1 cellular context compared by ENCODE assay signal in the genomic region with DNA sequence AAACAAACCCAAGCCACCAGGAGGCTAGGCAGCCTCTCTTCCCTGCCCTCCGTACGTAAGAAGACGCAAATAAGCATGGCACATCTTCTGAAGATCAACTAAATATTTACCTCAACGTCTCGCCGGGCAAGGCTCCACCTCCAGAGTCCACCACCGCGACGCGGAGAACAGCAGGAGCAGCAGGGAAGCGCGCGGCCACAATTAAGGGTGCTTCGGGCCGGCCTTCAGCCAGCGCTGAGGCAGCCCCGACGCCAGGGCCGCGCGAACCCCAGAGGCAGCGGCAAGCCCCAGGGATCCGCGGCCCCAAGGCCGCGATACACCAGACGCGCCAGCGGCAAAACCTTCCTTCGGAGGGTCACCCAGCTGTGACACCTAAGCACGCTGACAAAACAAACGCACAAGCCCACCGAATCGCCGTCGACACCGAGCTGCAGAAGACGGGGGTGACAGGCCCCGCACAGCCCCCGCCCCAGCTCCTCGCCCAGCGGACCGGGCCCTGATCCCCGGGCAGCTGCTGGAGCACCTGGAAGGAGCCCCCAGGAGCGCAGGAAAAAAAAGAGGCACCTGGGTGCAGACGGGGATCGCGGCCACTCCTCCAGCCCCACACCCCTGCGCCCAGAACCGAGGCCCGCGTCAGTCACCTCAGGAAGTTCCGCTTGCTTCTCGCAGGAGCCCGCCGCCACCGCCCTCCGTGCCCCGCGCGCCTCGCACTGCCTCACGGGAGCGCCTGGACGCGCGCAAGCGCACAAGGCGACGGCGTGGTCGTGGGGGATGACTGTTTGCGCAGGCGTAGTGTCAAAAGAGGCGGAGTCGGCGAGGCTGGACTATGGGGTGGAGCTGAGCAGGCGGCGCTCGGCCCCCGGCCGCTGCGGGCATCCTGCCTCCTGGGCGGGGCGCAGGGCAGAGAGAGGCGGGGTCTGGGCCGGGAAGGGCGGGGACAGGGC.
TF ChIP-seq lines count a peak whose summit lies in the region.

A gene with protein sequence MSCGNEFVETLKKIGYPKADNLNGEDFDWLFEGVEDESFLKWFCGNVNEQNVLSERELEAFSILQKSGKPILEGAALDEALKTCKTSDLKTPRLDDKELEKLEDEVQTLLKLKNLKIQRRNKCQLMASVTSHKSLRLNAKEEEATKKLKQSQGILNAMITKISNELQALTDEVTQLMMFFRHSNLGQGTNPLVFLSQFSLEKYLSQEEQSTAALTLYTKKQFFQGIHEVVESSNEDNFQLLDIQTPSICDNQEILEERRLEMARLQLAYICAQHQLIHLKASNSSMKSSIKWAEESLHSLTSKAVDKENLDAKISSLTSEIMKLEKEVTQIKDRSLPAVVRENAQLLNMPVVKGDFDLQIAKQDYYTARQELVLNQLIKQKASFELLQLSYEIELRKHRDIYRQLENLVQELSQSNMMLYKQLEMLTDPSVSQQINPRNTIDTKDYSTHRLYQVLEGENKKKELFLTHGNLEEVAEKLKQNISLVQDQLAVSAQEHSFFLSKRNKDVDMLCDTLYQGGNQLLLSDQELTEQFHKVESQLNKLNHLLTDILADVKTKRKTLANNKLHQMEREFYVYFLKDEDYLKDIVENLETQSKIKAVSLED (minus strand): TSS at position 712 of the 944 bp plus-strand sequence. CDS start 1,175 bp downstream, outside the sequence.
POLN (minus strand) TSS at position 712 of the 944 bp plus-strand sequence. CDS start 12,890 bp downstream, outside the sequence.

TF ChIP-seq in K562, 482 proteins besides CTCF, POLR2A, EP300 and RAD21 (continues in another document):
- TF ChIP-seq HNRNPLL (IDR thresholded peaks at IDR 0.05; ENCODE audit: low read depth, low read length, poor library complexity, severe bottlenecking): peak; percentile 70
- TF ChIP-seq ETV5 (CRISPR knock-in tag; IDR thresholded peaks at IDR 0.05; ENCODE audit: low read depth): peak; percentile 56
- TF ChIP-seq RBFOX2 (IDR thresholded peaks at IDR 0.05; ENCODE audit: low read depth, low read length): peak; percentile 93
- TF ChIP-seq BRCA1 (IDR thresholded peaks at IDR 0.05): no peak
- TF ChIP-seq BRCA1 (CRISPR knock-in tag; IDR thresholded peaks at IDR 0.05): no peak
- peak; percentile 82 for TF ChIP-seq ZNF143 (CRISPR knock-in tag; IDR thresholded peaks at IDR 0.05)
- peak; percentile 91 for TF ChIP-seq PKNOX1 (IDR thresholded peaks at IDR 0.05)
- TF ChIP-seq, protein P1, sequence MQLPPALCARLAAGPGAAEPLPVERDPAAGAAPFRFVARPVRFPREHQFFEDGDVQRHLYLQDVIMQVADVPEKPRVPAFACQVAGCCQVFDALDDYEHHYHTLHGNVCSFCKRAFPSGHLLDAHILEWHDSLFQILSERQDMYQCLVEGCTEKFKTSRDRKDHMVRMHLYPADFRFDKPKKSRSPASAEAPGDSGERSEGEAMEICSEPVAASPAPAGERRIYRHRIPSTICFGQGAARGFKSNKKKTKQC (CRISPR knock-in tag; IDR thresholded peaks at IDR 0.05): peak; percentile 90
- TF ChIP-seq E2F6 (IDR thresholded peaks at IDR 0.05; ENCODE audit: borderline replicate concordance in 1 of 2, extremely low read depth in 1 of 2, insufficient read depth in 1 of 2, insufficient read length in 1 of 2, low read depth in 1 of 2, low read length in 1 of 2, poor library complexity in 1 of 2, severe bottlenecking in 1 of 2): peak; percentile 43 to 67
- TF ChIP-seq KAT7 (CRISPR knock-in tag; IDR thresholded peaks at IDR 0.05; ENCODE audit: borderline replicate concordance): peak; percentile 90
- 0 out of 2 replicates have a peak, but pooled peaks have one; percentile 22 for TF ChIP-seq SMARCC2 (IDR thresholded peaks at IDR 0.05; ENCODE audit: low read depth)
- TF ChIP-seq KDM4B (IDR thresholded peaks at IDR 0.05; ENCODE audit: borderline replicate concordance in 2 of 2, low read depth in 1 of 2): peak in 1 of 2 experiments; percentile 51; a peak in 1 of 4 replicates
- TF ChIP-seq ATF7 (IDR thresholded peaks at IDR 0.05): peak; percentile 75; the same call in 1 of the 2 replicates
- peak; percentile 65 for TF ChIP-seq JUND (IDR thresholded peaks at IDR 0.05; ENCODE audit: borderline replicate concordance, low read depth, low read length)
- no peak for TF ChIP-seq JUND (tag; IDR thresholded peaks at IDR 0.05; ENCODE audit: borderline replicate concordance, low read depth, low read length)
- TF ChIP-seq EGR1 (conservative IDR thresholded peaks at IDR 0.05): peak; percentile 39; the same call in 1 of the 2 replicates
- TF ChIP-seq THAP12 (CRISPR knock-in tag; IDR thresholded peaks at IDR 0.05): peak; percentile 95
- TF ChIP-seq SP1 (CRISPR knock-in tag; IDR thresholded peaks at IDR 0.05): peak; percentile 93
- peak; percentile 81; the same call in 1 of the 2 replicates for TF ChIP-seq PHF8 (IDR thresholded peaks at IDR 0.05; ENCODE audit: borderline replicate concordance, low read length)
- TF ChIP-seq EP400 (IDR thresholded peaks at IDR 0.05): peak; percentile 47
- peak; percentile 73 for TF ChIP-seq CTBP1 (IDR thresholded peaks at IDR 0.05; ENCODE audit: borderline replicate concordance)
- peak; percentile 60; the same call in 1 of the 2 replicates for TF ChIP-seq BHLHE40 (IDR thresholded peaks at IDR 0.05; ENCODE audit: low read length)
- no peak for TF ChIP-seq ATF1 (CRISPR knock-in tag; IDR thresholded peaks at IDR 0.05)
- TF ChIP-seq ATF1 (tag; IDR thresholded peaks at IDR 0.05): peak; percentile 49
- 0 out of 2 replicates have a peak, but pooled peaks have one; percentile 93 for TF ChIP-seq PREB (CRISPR knock-in tag; IDR thresholded peaks at IDR 0.05)
- peak; percentile 42 for TF ChIP-seq POU5F1 (IDR thresholded peaks at IDR 0.05; ENCODE audit: borderline replicate concordance, low read depth, low read length, partially characterized antibody)
- TF ChIP-seq VEZF1 (CRISPR knock-in tag; IDR thresholded peaks at IDR 0.05): peak; percentile 69
- TF ChIP-seq HMGN3 (IDR thresholded peaks at IDR 0.05; ENCODE audit: borderline replicate concordance, extremely low read depth, insufficient read length, low read depth, low read length): peak; percentile 87
- TF ChIP-seq HCFC1 (IDR thresholded peaks at IDR 0.05; ENCODE audit: low read depth, low read length): peak; percentile 25
- TF ChIP-seq JUN (IDR thresholded peaks at IDR 0.05; ENCODE audit: borderline replicate concordance, low read depth, low read length): 0 out of 2 replicates have a peak, but pooled peaks have one; percentile 29
- TF ChIP-seq JUN (CRISPR knock-in tag; IDR thresholded peaks at IDR 0.05; ENCODE audit: borderline replicate concordance): peak; percentile 81; the same call in 1 of the 2 replicates
- TF ChIP-seq CREB1 (IDR thresholded peaks at IDR 0.05): peak; percentile 39; the same call in 1 of the 2 replicates
- TF ChIP-seq CREB1 (CRISPR knock-in tag; IDR thresholded peaks at IDR 0.05): peak; percentile 57
- no peak for TF ChIP-seq SOX6 (IDR thresholded peaks at IDR 0.05)
- TF ChIP-seq NRF1 (conservative IDR thresholded peaks at IDR 0.05 in 1 of 2, IDR thresholded peaks at IDR 0.05 in 1 of 2): peak; percentile 99
- peak; percentile 80; the same call in 1 of the 2 replicates for TF ChIP-seq ERF (CRISPR knock-in tag; IDR thresholded peaks at IDR 0.05)
- TF ChIP-seq PHF20 (IDR thresholded peaks at IDR 0.05; ENCODE audit: partially characterized antibody): peak; percentile 56
- no peak for TF ChIP-seq CAMTA2 (CRISPR knock-in tag; conservative IDR thresholded peaks at IDR 0.05)
- TF ChIP-seq, protein P2, sequence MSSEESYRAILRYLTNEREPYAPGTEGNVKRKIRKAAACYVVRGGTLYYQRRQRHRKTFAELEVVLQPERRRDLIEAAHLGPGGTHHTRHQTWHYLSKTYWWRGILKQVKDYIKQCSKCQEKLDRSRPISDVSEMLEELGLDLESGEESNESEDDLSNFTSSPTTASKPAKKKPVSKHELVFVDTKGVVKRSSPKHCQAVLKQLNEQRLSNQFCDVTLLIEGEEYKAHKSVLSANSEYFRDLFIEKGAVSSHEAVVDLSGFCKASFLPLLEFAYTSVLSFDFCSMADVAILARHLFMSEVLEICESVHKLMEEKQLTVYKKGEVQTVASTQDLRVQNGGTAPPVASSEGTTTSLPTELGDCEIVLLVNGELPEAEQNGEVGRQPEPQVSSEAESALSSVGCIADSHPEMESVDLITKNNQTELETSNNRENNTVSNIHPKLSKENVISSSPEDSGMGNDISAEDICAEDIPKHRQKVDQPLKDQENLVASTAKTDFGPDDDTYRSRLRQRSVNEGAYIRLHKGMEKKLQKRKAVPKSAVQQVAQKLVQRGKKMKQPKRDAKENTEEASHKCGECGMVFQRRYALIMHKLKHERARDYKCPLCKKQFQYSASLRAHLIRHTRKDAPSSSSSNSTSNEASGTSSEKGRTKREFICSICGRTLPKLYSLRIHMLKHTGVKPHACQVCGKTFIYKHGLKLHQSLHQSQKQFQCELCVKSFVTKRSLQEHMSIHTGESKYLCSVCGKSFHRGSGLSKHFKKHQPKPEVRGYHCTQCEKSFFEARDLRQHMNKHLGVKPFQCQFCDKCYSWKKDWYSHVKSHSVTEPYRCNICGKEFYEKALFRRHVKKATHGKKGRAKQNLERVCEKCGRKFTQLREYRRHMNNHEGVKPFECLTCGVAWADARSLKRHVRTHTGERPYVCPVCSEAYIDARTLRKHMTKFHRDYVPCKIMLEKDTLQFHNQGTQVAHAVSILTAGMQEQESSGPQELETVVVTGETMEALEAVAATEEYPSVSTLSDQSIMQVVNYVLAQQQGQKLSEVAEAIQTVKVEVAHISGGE (CRISPR knock-in tag; IDR thresholded peaks at IDR 0.05): 0 out of 6 replicates have a peak, but pooled peaks of 1 of the 3 experiments have one; percentile 28
- 0 out of 4 replicates have a peak, but pooled peaks of 1 of the 2 experiments have one; percentile 19 for TF ChIP-seq ZNF639 (CRISPR knock-in tag; conservative IDR thresholded peaks at IDR 0.05 in 1 of 2, IDR thresholded peaks at IDR 0.05 in 1 of 2)
- no peak for TF ChIP-seq ZNF785 (CRISPR knock-in tag; IDR thresholded peaks at IDR 0.05)
